In the genomic region with DNA sequence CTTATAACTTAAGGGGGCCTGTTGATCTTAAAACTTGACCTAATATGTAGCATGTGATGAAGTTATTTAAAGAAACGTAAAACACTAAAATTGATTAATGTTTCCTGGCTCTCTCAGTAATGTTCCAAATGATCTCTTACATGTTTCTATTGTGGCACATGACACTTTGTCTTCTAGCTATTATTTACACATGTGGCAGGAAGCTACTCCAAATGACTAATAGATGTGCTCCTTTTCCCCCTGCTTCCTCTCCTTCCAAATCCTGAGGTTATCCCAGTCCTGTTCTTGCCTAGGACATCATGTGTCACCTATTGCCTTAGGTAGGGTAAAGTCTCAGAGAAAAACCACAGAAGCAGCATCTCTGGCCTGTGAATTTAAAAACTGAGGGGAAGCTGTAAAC, we compare ENCODE assay signal across 21 cellular contexts.
DNase-seq lines count a peak whose midpoint lies in the region; FAIRE-seq and TF ChIP-seq lines count a peak whose summit lies in the region.
"Had no signal": no experiment of that assay in that cellular context is flagged by ENCODE, and none has a peak within 500 bp of the region (broad histone marks: within the 10 kb centered on the region; RNA-seq: fewer than 3 reads in every experiment).

No MANE protein-coding gene starts in this region.

- H3K36me3 ChIP-seq in bronchial epithelial cell (ENCODE audit: control insufficient read depth, insufficient read depth, low read length) = no peaks in the 10 kb centered on the region
- H3K36me3 ChIP-seq: BLaER1 treated with 17β-estradiol and CSF1 and Interleukin-3, amounts not matched to agents 10 nM and 100 nM; esophagus squamous epithelium; lower lobe of right lung; prostate gland had no signal

- TF ChIP-seq CTCF in AG10803 (conservative IDR thresholded peaks at IDR 0.05; ENCODE audit: low read length) = no peak
- no peak for TF ChIP-seq CTCF in bronchial epithelial cell (IDR thresholded peaks at IDR 0.05; ENCODE audit: insufficient read depth, low read length, severe bottlenecking)

- H3K4me3 ChIP-seq in AG10803 (ENCODE audit: low read length) (no peak overlapping the region), bronchial epithelial cell (ENCODE audit: low read depth, low read length) (no peak overlapping the region)
- H3K4me3 ChIP-seq: BLaER1 treated with 17β-estradiol and CSF1 and Interleukin-3, amounts not matched to agents 10 nM and 100 nM; esophagus squamous epithelium; lower lobe of right lung; prostate gland had no signal

- H3K27me3 ChIP-seq in bronchial epithelial cell (ENCODE audit: control insufficient read depth, insufficient read depth, low read length) = no peaks in the 10 kb centered on the region
- H3K27me3 ChIP-seq: BLaER1 treated with 17β-estradiol and CSF1 and Interleukin-3, amounts not matched to agents 10 nM and 100 nM; esophagus squamous epithelium had no signal

- DNase-seq in AG10803 (ENCODE audit: low read depth) (peak; percentile 67), HCEC 1CT (peak; percentile 82), bronchial epithelial cell (ENCODE audit: low read depth) (peak; percentile 23), kidney tubule cell (ENCODE audit: low spot score) (peak; percentile 29), NCI-H1092 (lab: John Stamatoyannopoulos, UW) (no peak), 8988T (no peak), DMS114 treated with DMSO at 0.1 percent for 48 hours (lab: John Stamatoyannopoulos, UW; ENCODE audit: unreplicated experiment) (no peak)
- no peak for DNase-seq in stimulated activated CD4-positive, alpha-beta T cell treated with anti-CD3 and anti-CD28 coated beads, Interleukin-4, amount 100 ng/mL, for 4 hours
- DNase-seq: ACHN; activated CD4-positive, alpha-beta T cell treated with anti-CD3 and anti-CD28 coated beads for 1 hour; activated gamma-delta T cell; Caco-2; effector CD8-positive, alpha-beta T cell; esophagus squamous epithelium; lower lobe of right lung; NCI-H524 treated with DMSO at 0.1 percent for 48 hours; stimulated activated CD8-positive, alpha-beta memory T cell treated with anti-CD3 and anti-CD28 coated beads, Interleukin-4, amount 100 ng/mL, for 48 hours; T-helper 17 cell; trophoblast cell had no signal

- FAIRE-seq in bronchial epithelial cell (lab: Jason Lieb, UNC) = no peak

Comparison
In these comparisons a context has a peak if more than half of its experiments do, and no peak if none do; other contexts are left out.
1. DNase-seq: peak in AG10803 (single experiment), HCEC 1CT (single experiment), bronchial epithelial cell (single experiment) and kidney tubule cell (single experiment); none in NCI-H1092 (single experiment), stimulated activated CD4-positive, alpha-beta T cell treated with anti-CD3 and anti-CD28 coated beads, Interleukin-4, amount 100 ng/mL, for 4 hours (0 of 2), 8988T (single experiment) and DMS114 treated with DMSO at 0.1 percent for 48 hours (single experiment).